ENCODE assay signal across 8 cellular contexts in the genomic region with DNA sequence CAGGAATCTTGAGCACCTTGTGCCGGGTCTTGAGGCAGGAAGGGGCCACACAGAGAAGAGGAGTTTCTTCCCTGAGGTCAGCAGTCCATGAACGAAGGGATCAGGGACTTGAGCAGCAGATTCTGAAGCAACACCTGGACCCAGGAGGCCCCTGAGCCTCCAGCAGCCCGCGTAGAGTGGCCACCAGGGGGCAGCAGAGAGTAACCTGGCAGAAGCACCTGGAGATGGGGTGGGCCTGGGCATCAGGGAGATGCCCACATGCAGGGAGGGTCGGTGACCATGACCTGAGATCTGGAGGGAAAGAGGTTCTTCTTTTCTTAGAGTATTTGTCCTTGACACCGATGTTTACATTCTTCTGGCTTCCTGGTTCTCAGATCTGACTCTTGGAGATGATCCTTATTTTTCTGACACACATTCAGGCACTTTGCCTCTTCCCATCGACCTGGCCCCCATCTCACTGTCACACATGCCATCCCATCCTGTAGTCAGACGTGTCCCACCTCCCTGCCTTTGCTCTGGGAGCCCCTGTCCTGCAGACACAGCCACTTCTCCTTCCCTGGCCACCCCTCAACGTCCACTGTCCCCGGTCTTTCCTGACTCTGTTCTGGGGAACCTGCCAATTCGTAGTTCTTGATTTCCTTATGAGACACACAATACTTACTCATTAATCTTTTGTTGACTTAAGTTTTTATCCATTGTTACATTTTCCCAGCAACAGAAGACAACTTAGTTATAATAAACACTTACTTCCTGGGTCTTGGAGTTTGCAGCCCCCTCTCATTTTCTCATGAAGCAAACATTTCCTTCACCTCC.
DNase-seq lines count a peak whose midpoint lies in the region; ATAC-seq and TF ChIP-seq lines count a peak whose summit lies in the region.

No MANE protein-coding gene starts in this region.

- H3K9me3 ChIP-seq in colonic mucosa = no peaks in the 10 kb centered on the region

- no peak overlapping the region for H2AK5ac ChIP-seq in mesendoderm (ENCODE audit: low read length)

- no peaks in the 10 kb centered on the region for H3K79me2 ChIP-seq in mesendoderm (ENCODE audit: control insufficient read depth, insufficient read depth, low read length)

- H3K36me3 ChIP-seq in colonic mucosa (no peaks in the 10 kb centered on the region), mesendoderm (ENCODE audit: control insufficient read depth, insufficient read depth, low read length) (no peaks in the 10 kb centered on the region)

- no peak overlapping the region for H3K27ac Mint-ChIP-seq in activated CD4-positive, alpha-beta T cell treated with anti-CD3 and anti-CD28 coated beads, Interleukin-2, amount 10 ng/mL, durations not matched to agents 24 days and 14 days

- peaks cover 8% of the 10 kb centered on the region for H3K27me3 Mint-ChIP-seq in activated CD4-positive, alpha-beta T cell treated with anti-CD3 and anti-CD28 coated beads, Interleukin-2, amount 10 ng/mL, durations not matched to agents 24 days and 14 days

- H3K27ac ChIP-seq in colonic mucosa (no peak overlapping the region), mesendoderm (ENCODE audit: low read depth, low read length) (no peak overlapping the region)

- no peak overlapping the region for H3K4ac ChIP-seq in mesendoderm (ENCODE audit: low read depth, low read length)

- WGBS in mesendoderm (ENCODE audit: extremely low coverage, insufficient coverage, low lambda C conversion rate) = no CpG with 5 or more reads among the region's 11 CpGs

- H3K4me3 ChIP-seq in colonic mucosa (no peak overlapping the region), mesendoderm (ENCODE audit: low read length) (no peak overlapping the region)

- H3K9me3 Mint-ChIP-seq in activated CD4-positive, alpha-beta T cell treated with anti-CD3 and anti-CD28 coated beads, Interleukin-2, amount 10 ng/mL, durations not matched to agents 24 days and 14 days = no peaks in the 10 kb centered on the region

- no peak overlapping the region for H3K4me2 ChIP-seq in mesendoderm (ENCODE audit: low read length)

- no peak overlapping the region for H2BK5ac ChIP-seq in mesendoderm (ENCODE audit: low read length)

- H3K9ac ChIP-seq in colonic mucosa (ENCODE audit: low read depth in 2 of 2, low read length in 2 of 2) = no peak overlapping the region
- no peak overlapping the region for H3K9ac ChIP-seq in mesendoderm (ENCODE audit: low read length)

- no peak overlapping the region for H3K23ac ChIP-seq in mesendoderm (ENCODE audit: low read length)

- H4K8ac ChIP-seq in mesendoderm (ENCODE audit: low read depth, low read length) = no peak overlapping the region

- no peaks in the 10 kb centered on the region for H3K27me3 ChIP-seq in colonic mucosa
- no peaks in the 10 kb centered on the region for H3K27me3 ChIP-seq in mesendoderm (ENCODE audit: insufficient read depth, low read length, poor library complexity)

- H3K4me3 Mint-ChIP-seq in activated CD4-positive, alpha-beta T cell treated with anti-CD3 and anti-CD28 coated beads, Interleukin-2, amount 10 ng/mL, durations not matched to agents 24 days and 14 days = no peak overlapping the region

- H3K36me3 Mint-ChIP-seq in activated CD4-positive, alpha-beta T cell treated with anti-CD3 and anti-CD28 coated beads, Interleukin-2, amount 10 ng/mL, durations not matched to agents 24 days and 14 days (ENCODE audit: low read depth) = no peaks in the 10 kb centered on the region

- H3K18ac ChIP-seq in mesendoderm (ENCODE audit: low read length) = no peak overlapping the region

- H3K56ac ChIP-seq in mesendoderm (ENCODE audit: low read length) = no peak overlapping the region

- peak; percentile 99 for TF ChIP-seq CTCF in colonic mucosa (IDR thresholded peaks at IDR 0.05)

- intact Hi-C loops in activated CD4-positive, alpha-beta T cell treated with anti-CD3 and anti-CD28 coated beads, Interleukin-2, amount 10 ng/mL, durations not matched to agents 24 days and 14 days (cut with micrococcal nuclease) = loop anchor here (1.0 kb wide), 1 partner anchor 37 kb away; no protein-coding TSS in a partner anchor
- intact Hi-C loops in colonic mucosa (cut with DNase I) = no loop called here

- no peaks in the 10 kb centered on the region for H3K79me1 ChIP-seq in mesendoderm (ENCODE audit: low read length)

- H4K5ac ChIP-seq in mesendoderm (ENCODE audit: low read length) = no peak overlapping the region

- H3K4me1 ChIP-seq in colonic mucosa (no peaks in the 10 kb centered on the region), mesendoderm (ENCODE audit: control insufficient read depth, low read depth, low read length) (no peaks in the 10 kb centered on the region)

- H2BK120ac ChIP-seq in mesendoderm (ENCODE audit: low read depth, low read length) = no peak overlapping the region

- no peaks in the 10 kb centered on the region for H3K4me1 Mint-ChIP-seq in activated CD4-positive, alpha-beta T cell treated with anti-CD3 and anti-CD28 coated beads, Interleukin-2, amount 10 ng/mL, durations not matched to agents 24 days and 14 days

- H2BK15ac ChIP-seq in mesendoderm (replicated peaks; ENCODE audit: low read depth) = no peak overlapping the region

- ATAC-seq in HG02970 (IDR thresholded peaks at IDR 0.05; ENCODE audit: low FRiP score, unreplicated experiment) = no peak
- ATAC-seq in HG03571 (IDR thresholded peaks at IDR 0.05; ENCODE audit: unreplicated experiment) = no peak

- DNase-seq in Daoy (ENCODE audit: low read depth) (peak; percentile 41), KG1 (lab: John Stamatoyannopoulos, UW) (peak; percentile 14), colonic mucosa (peak; percentile 77), mesendoderm (peak; percentile 37)
- peak; percentile 91 for DNase-seq in activated CD4-positive, alpha-beta T cell treated with anti-CD3 and anti-CD28 coated beads, Interleukin-2, amount 10 ng/mL, durations not matched to agents 24 days and 14 days
- peak; percentile 88 for DNase-seq in stimulated activated CD8-positive, alpha-beta memory T cell treated with anti-CD3 and anti-CD28 coated beads, Interleukin-4, amount 100 ng/mL, for 48 hours

Comparison
In these comparisons a context has a peak if more than half of its experiments do, and no peak if none do; other contexts are left out.
1. DNase-seq: peak in every context shown above with its lines; median percentile 91 in activated CD4-positive, alpha-beta T cell treated with anti-CD3 and anti-CD28 coated beads, Interleukin-2, amount 10 ng/mL, durations not matched to agents 24 days and 14 days; 88 in stimulated activated CD8-positive, alpha-beta memory T cell treated with anti-CD3 and anti-CD28 coated beads, Interleukin-4, amount 100 ng/mL, for 48 hours; 77 in colonic mucosa; 41 in Daoy; 37 in mesendoderm; 14 in KG1.